Comparison of ENCODE assay signal across 8 cellular contexts in the genomic region with DNA sequence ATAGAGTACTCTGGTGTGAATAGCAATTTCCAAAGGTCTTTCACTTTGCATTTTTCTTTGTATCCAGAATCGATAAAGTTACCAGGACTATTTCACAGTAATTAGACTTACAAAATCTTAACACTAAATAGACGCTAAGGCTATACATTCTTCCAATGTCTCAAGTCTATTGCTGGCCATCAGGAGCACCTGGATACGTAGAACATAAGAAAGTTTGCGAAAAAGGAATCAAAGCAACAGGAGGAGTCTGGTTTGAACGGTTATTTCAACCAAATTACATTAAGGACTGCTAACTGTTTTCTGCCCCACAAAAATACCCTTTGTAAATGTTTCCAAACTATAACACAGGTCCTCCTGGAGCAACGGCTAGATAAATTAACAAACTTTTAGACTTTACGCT. TPM values are rescaled to one million over a fixed set of nuclear protein-coding genes. Genes with fewer than 3 reads are reported as not detected.
DNase-seq lines count a peak whose midpoint lies in the region; ATAC-seq and TF ChIP-seq lines count a peak whose summit lies in the region.

No MANE protein-coding gene starts in this region.

- no peak for TF ChIP-seq CTCF in 22Rv1 (IDR thresholded peaks at IDR 0.05)
- no peak for TF ChIP-seq CTCF in HFF-Myc (IDR thresholded peaks at IDR 0.05; ENCODE audit: low read depth, low read length, missing control alignments)
- no peak for TF ChIP-seq CTCF in astrocyte of the spinal cord (IDR thresholded peaks at IDR 0.05; ENCODE audit: low read depth, low read length)
- TF ChIP-seq CTCF in mesothelial cell of epicardium (IDR thresholded peaks at IDR 0.05; ENCODE audit: unreplicated experiment): no peak

- peaks cover 44% of the 10 kb centered on the region for H3K4me1 Mint-ChIP-seq in mesothelial cell of epicardium

- in situ Hi-C loops in astrocyte of the spinal cord (cut with HindIII; ENCODE audit: low sequenced_read_pairs): no loop called here

- peak overlapping the region; percentile 100 for H3K27ac Mint-ChIP-seq in mesothelial cell of epicardium

- H3K4me3 ChIP-seq in HFF-Myc (replicated peaks; ENCODE audit: low read depth, low read length): peak overlapping the region; percentile 93
- H3K4me3 ChIP-seq in astrocyte of the spinal cord (ENCODE audit: low read depth, low read length): peak overlapping the region; percentile 70

- H3K27me3 Mint-ChIP-seq in mesothelial cell of epicardium (ENCODE audit: low read depth): no peaks in the 10 kb centered on the region

- H3K9me3 Mint-ChIP-seq in mesothelial cell of epicardium: no peaks in the 10 kb centered on the region

- ATAC-seq in GM18861 (IDR thresholded peaks at IDR 0.05; ENCODE audit: unreplicated experiment): no peak

- H3K27ac ChIP-seq in 22Rv1: peak overlapping the region; percentile 90

- no peak for DNase-seq in HFF-Myc (ENCODE audit: extremely low read depth, low read depth)
- no peak for DNase-seq in astrocyte of the spinal cord (ENCODE audit: low read depth, low spot score)
- no peak for DNase-seq in mesothelial cell of epicardium (ENCODE audit: low spot score in 2 of 2, unreplicated experiment in 2 of 2)
- DNase-seq in NCI-H1694 treated with DMSO at 0.1 percent for 48 hours (lab: John Stamatoyannopoulos, UW): no peak
- no peak for DNase-seq in stimulated activated CD4-positive, alpha-beta T cell treated with anti-CD3 and anti-CD28 coated beads, Interleukin-15, amount 100 ng/mL, for 24 hours
- no peak for DNase-seq in EL

- peak overlapping the region; percentile 88 for H3K4me3 Mint-ChIP-seq in mesothelial cell of epicardium

- peaks cover 8% of the 10 kb centered on the region for H3K36me3 Mint-ChIP-seq in mesothelial cell of epicardium

RNA-seq across cellular contexts. Expression of a gene that starts 1.4 kb away (rescaled TPM):
- 264 to 274 TPM (median 269 TPM) in 3 replicates for total RNA-seq in mesothelial cell of epicardium

RNA-seq across cellular contexts. Expression of a gene that starts 53.4 kb away (rescaled TPM):
- 93.1 to 93.9 TPM (median 93.3 TPM) in 3 replicates for total RNA-seq in mesothelial cell of epicardium
